In the genomic region with DNA sequence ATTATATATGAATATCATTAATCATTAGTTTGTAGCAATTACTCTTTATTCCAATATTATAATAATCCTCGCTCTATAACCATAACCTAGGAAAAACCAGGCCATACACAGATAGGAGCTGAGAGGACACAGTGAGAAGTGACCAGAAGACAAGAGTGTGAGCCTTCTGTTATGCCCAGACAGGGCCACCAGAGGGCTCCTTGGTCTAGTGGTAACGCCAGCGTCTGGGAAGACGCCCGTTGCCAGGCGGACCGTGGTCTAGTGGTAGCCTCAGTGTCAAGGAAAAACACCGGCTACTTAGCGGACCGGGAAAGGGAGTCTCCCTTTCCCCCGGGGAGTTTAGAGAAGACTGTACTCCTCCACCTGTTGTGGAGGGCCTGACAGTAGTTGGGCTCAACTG, we compare ENCODE assay signal across 11 cellular contexts. TPM values are rescaled to one million over a fixed set of nuclear protein-coding genes. Genes with fewer than 3 reads are reported as not detected.
DNase-seq lines count a peak whose midpoint lies in the region; ATAC-seq and TF ChIP-seq lines count a peak whose summit lies in the region.
"Not testable (repeated sequence)": the region's sequence is repeated elsewhere in the genome, so short reads cannot be mapped to it uniquely, and the experiment has no call there.
"Had no signal": no experiment of that assay in that cellular context is flagged by ENCODE, and none has a peak within 500 bp of the region (broad histone marks: within the 10 kb centered on the region; RNA-seq: fewer than 3 reads in every experiment).

No MANE protein-coding gene starts in this region.

- H3K79me2 ChIP-seq in GM23248 (ENCODE audit: insufficient read depth); PC-3 (ENCODE audit: low read length): not testable (repeated sequence)

- H3K79me1 ChIP-seq in mesenchymal stem cell (replicated peaks; ENCODE audit: low read length, poor library complexity, severe bottlenecking) = not testable (repeated sequence)

- BruUV-seq in PC-3 (replicated peaks; lab: Mats Ljungman, UMichigan) = not testable (repeated sequence)

- H3K27me3 ChIP-seq in GM23248 (replicated peaks; ENCODE audit: insufficient read depth); brain microvascular endothelial cell (replicated peaks): not testable (repeated sequence)
- H3K27me3 ChIP-seq in PC-3 (ENCODE audit: low read length) = peaks cover 37% of the 10 kb centered on the region
- peaks cover 0 to 45% of the 10 kb centered on the region in 2 experiments for H3K27me3 ChIP-seq in mesenchymal stem cell (ENCODE audit: control insufficient read depth in 1 of 2, insufficient read depth in 1 of 2, low read length in 2 of 2)

- not testable (repeated sequence) for H3K9ac ChIP-seq in GM23248; PC-3 (ENCODE audit: low read length); mesenchymal stem cell (ENCODE audit: low read length)

- H3K4ac ChIP-seq in mesenchymal stem cell (ENCODE audit: low read depth in 1 of 2, low read length in 2 of 2) = not testable (repeated sequence)

- H2AFZ ChIP-seq in GM23248; PC-3 (ENCODE audit: low read length); mesenchymal stem cell (ENCODE audit: low read depth, low read length): not testable (repeated sequence)

- not testable (repeated sequence) for ATAC-seq in PC-3

- not testable (repeated sequence) for H3K4me3 ChIP-seq in AG10803 (ENCODE audit: low read length); GM23248; PC-3 (ENCODE audit: low read length); brain microvascular endothelial cell (ENCODE audit: low read depth, low read length); foreskin fibroblast (ENCODE audit: low read depth in 1 of 2, low read length in 2 of 2); mesenchymal stem cell (ENCODE audit: insufficient read depth in 1 of 2, low read depth in 1 of 2, low read length in 2 of 2)

- H3K9me3 ChIP-seq in GM23248 (ENCODE audit: low read depth); PC-3 (ENCODE audit: low read length); mesenchymal stem cell (ENCODE audit: control insufficient read depth, low read length): not testable (repeated sequence)

- DNase-seq in AG10803 (ENCODE audit: low read depth) (peak; percentile 0), GM23248 (peak; percentile 0), brain microvascular endothelial cell (peak; percentile 35), foreskin fibroblast (peak in 1 of 2 donors; percentile 7), mesenchymal stem cell (peak; percentile 2)
- not testable (repeated sequence) for DNase-seq in PC-3
- peak; percentile 66 for DNase-seq in activated CD8-positive, alpha-beta memory T cell treated with anti-CD3 and anti-CD28 coated beads for 24 hours
- DNase-seq in stimulated activated CD4-positive, alpha-beta T cell treated with anti-CD3 and anti-CD28 coated beads, Interleukin-2, amount 100 ng/mL, for 24 hours = peak; percentile 22 to 39

- not testable (repeated sequence) for H4K91ac ChIP-seq in mesenchymal stem cell (ENCODE audit: low read length)

- H3F3A ChIP-seq in GM23248 (ENCODE audit: insufficient read depth); PC-3 (ENCODE audit: low read length, unreplicated experiment): not testable (repeated sequence)

- H3K9me2 ChIP-seq in GM23248 (ENCODE audit: insufficient read depth); PC-3 (replicated peaks; ENCODE audit: low read length): not testable (repeated sequence)

- not testable (repeated sequence) for H4K8ac ChIP-seq in mesenchymal stem cell (ENCODE audit: low read length)

- H3K27ac ChIP-seq in GM23248; PC-3 (ENCODE audit: low read length); brain microvascular endothelial cell; mesenchymal stem cell (ENCODE audit: low read length, poor library complexity, severe bottlenecking): not testable (repeated sequence)

- H3K18ac ChIP-seq in mesenchymal stem cell (ENCODE audit: low read depth in 1 of 2, low read length in 2 of 2) = not testable (repeated sequence)

- not testable (repeated sequence) for H2BK15ac ChIP-seq in mesenchymal stem cell (ENCODE audit: low read depth, poor library complexity, severe bottlenecking)

- H2BK5ac ChIP-seq in mesenchymal stem cell (ENCODE audit: low read depth, low read length, poor library complexity, severe bottlenecking) = not testable (repeated sequence)

- not testable (repeated sequence) for H2BK12ac ChIP-seq in mesenchymal stem cell (ENCODE audit: low read length in 2 of 2)

- not testable (repeated sequence) for H4K20me1 ChIP-seq in GM23248 (ENCODE audit: insufficient read depth); PC-3 (ENCODE audit: low read length)

- intact Hi-C loops in PC-3 (cut with micrococcal nuclease) = not testable (repeated sequence)

- POLR2A ChIA-PET in PC-3 (lab: Charles Lee; ENCODE audit: unreplicated experiment) = not testable (repeated sequence)

- not testable (repeated sequence) for H2BK120ac ChIP-seq in mesenchymal stem cell (ENCODE audit: low read depth, low read length)

- CTCF ChIA-PET in PC-3 (lab: Charles Lee) = interaction anchor here (0.6 kb wide), 1 partner anchor 1283 kb away, joined by 3 read pairs; no protein-coding TSS in a partner anchor

- not testable (repeated sequence) for H3K36me3 ChIP-seq in GM23248 (ENCODE audit: low read depth); PC-3 (ENCODE audit: low read depth, low read length); brain microvascular endothelial cell (replicated peaks); mesenchymal stem cell (ENCODE audit: control insufficient read depth in 1 of 2, insufficient read depth in 2 of 2, low read depth in 1 of 2, low read length in 2 of 2)

- not testable (repeated sequence) for H3K23ac ChIP-seq in mesenchymal stem cell (ENCODE audit: low read length in 2 of 2)

- H2AK5ac ChIP-seq in mesenchymal stem cell (ENCODE audit: low read length, severe bottlenecking) = not testable (repeated sequence)

- TF ChIP-seq CTCF in AG10803 (conservative IDR thresholded peaks at IDR 0.05; ENCODE audit: low read length) (peak; percentile 30), PC-3 (conservative IDR thresholded peaks at IDR 0.05; ENCODE audit: low read depth, low read length) (peak; percentile 33; the same call in 1 of the 2 replicates), brain microvascular endothelial cell (IDR thresholded peaks at IDR 0.05; ENCODE audit: low read depth, low read length, missing control alignments) (peak; percentile 45), foreskin fibroblast (IDR thresholded peaks at IDR 0.05; ENCODE audit: low read depth, low read length) (peak; percentile 7)

- not testable (repeated sequence) for H3K4me2 ChIP-seq in GM23248 (ENCODE audit: unreplicated experiment); PC-3 (ENCODE audit: low read length); mesenchymal stem cell (ENCODE audit: low read length, poor library complexity, severe bottlenecking)

- in situ Hi-C loops in GM23248 (cut with MboI); brain microvascular endothelial cell (cut with HindIII; ENCODE audit: low pct_ligation_motif_present, low sequenced_read_pairs): not testable (repeated sequence)

- H3K4me1 ChIP-seq in GM23248 (ENCODE audit: insufficient read depth); PC-3 (ENCODE audit: insufficient read depth, low read length); mesenchymal stem cell (ENCODE audit: control insufficient read depth, insufficient read depth, low read depth, low read length): not testable (repeated sequence)

- 5% methylated on average over 4 to 11 of the region's 11 CpGs for WGBS in GM23248 (ENCODE audit: low coverage in 1 of 2, low lambda C conversion rate in 2 of 2, missing lambda C conversion rate in 2 of 2), 2 experiments
- WGBS in mesenchymal stem cell = 4% methylated on average over 11 of the region's 11 CpGs

- not testable (repeated sequence) for H3K14ac ChIP-seq in mesenchymal stem cell (ENCODE audit: low read length in 2 of 2)

RNA-seq across cellular contexts. Expression of a gene that starts 35.2 kb away (rescaled TPM):
- total RNA-seq in GM23248 (2014; rRNA removed; shearing (Covaris generic)) = not detected in 2 replicates
- not detected in 2 replicates for polyA plus RNA-seq in GM23248 (2016; fragmentation: Nextera tagmentation; extraction: Ambion mirVana)
- not detected in 2 replicates for total RNA-seq in PC-3 (2014; rRNA removed)
- polyA plus RNA-seq in mesenchymal stem cell (2013, experiment 1 of 2) = not detected
- polyA plus RNA-seq in mesenchymal stem cell (2013, experiment 2 of 2) = not detected
- total RNA-seq: naive thymus-derived CD8-positive, alpha-beta T cell; ureter had no signal
- polyA plus RNA-seq: esophagus; naive thymus-derived CD8-positive, alpha-beta T cell had no signal

RNA-seq across cellular contexts. Expression of a gene that starts 45.4 kb away (rescaled TPM):
- total RNA-seq in GM23248 (2014; rRNA removed; shearing (Covaris generic)) = not detected in 2 replicates
- polyA plus RNA-seq in GM23248 (2016; fragmentation: Nextera tagmentation; extraction: Ambion mirVana) = not detected in 2 replicates
- total RNA-seq in PC-3 (2014; rRNA removed) = not detected in 2 replicates
- not detected for polyA plus RNA-seq in mesenchymal stem cell (2013, experiment 1 of 2)
- polyA plus RNA-seq in mesenchymal stem cell (2013, experiment 2 of 2) = not detected
- total RNA-seq: naive thymus-derived CD8-positive, alpha-beta T cell; ureter had no signal
- polyA plus RNA-seq: esophagus; naive thymus-derived CD8-positive, alpha-beta T cell had no signal
